ENCODE assay signal across 8 cellular contexts in the genomic region with DNA sequence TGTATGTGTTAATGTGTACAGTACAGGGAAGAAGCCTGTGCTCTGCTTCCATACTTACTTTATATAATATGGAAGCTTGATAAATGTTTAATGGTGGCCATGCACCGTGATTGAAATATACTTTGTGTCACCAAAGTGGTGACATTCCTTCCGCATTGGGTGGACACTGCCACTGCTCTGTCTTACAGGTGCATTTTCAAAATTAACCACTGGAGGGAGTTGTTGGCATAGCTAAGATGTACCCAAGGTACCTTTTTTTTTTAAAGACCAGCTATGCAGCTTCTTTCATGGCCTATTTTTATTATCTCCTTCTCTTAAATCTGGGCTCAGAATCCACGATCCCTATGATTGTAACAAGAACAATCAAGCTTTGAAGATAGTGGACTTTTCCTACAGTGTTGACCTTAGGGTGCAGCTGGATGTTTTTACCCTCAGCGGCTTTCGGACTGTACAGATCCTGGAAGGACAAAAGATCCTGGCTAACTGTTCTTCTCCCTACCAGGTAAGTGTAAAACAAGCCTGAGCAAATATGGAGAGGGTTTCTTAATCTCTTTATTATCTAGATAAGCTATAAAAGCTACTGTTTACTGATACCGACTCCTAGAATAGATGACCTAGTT. TPM values are rescaled to one million over a fixed set of nuclear protein-coding genes. Genes with fewer than 3 reads are reported as not detected.
DNase-seq lines count a peak whose midpoint lies in the region; ATAC-seq and TF ChIP-seq lines count a peak whose summit lies in the region.

No MANE protein-coding gene starts in this region.

- H3K27me3 Mint-ChIP-seq in chondrocyte (ENCODE audit: low read depth), result no peaks in the 10 kb centered on the region
- H3K27me3 Mint-ChIP-seq in stimulated activated memory B cell treated with anti-CD40 and anti-IgM and Interleukin-4, amounts not matched to agents 10 μg/mL and 1 μg/mL and 100 μg/mL, for 72 hours, result no peaks in the 10 kb centered on the region

- no peaks in the 10 kb centered on the region for H3K4me1 Mint-ChIP-seq in chondrocyte (ENCODE audit: low read depth)
- no peaks in the 10 kb centered on the region for H3K4me1 Mint-ChIP-seq in stimulated activated memory B cell treated with anti-CD40 and anti-IgM and Interleukin-4, amounts not matched to agents 10 μg/mL and 1 μg/mL and 100 μg/mL, for 72 hours

- no peak overlapping the region for H3K4me3 ChIP-seq in AG09309 (ENCODE audit: control insufficient read depth, low read depth, low read length)
- H3K4me3 ChIP-seq in GM12865 (ENCODE audit: low read depth, low read length), result no peak overlapping the region
- no peak overlapping the region for H3K4me3 ChIP-seq in Loucy (ENCODE audit: low read length, poor library complexity, severe bottlenecking)

- H2AFZ ChIP-seq in Loucy (ENCODE audit: low read length), result no peak overlapping the region

- no peaks in the 10 kb centered on the region for H3K79me2 ChIP-seq in Loucy (ENCODE audit: insufficient read depth, low read length)

- no peaks in the 10 kb centered on the region for H3F3A ChIP-seq in Loucy (ENCODE audit: low read depth)

- H3K36me3 ChIP-seq in Loucy (ENCODE audit: insufficient read depth, low read length), result peaks cover 87% of the 10 kb centered on the region

- H3K9me3 Mint-ChIP-seq in chondrocyte (ENCODE audit: low read depth), result no peaks in the 10 kb centered on the region
- H3K9me3 Mint-ChIP-seq in stimulated activated memory B cell treated with anti-CD40 and anti-IgM and Interleukin-4, amounts not matched to agents 10 μg/mL and 1 μg/mL and 100 μg/mL, for 72 hours, result no peaks in the 10 kb centered on the region

- H3K4me1 ChIP-seq in Loucy (ENCODE audit: insufficient read depth, low read length, poor library complexity, severe bottlenecking), result no peaks in the 10 kb centered on the region

- H3K9me2 ChIP-seq in Loucy (replicated peaks; ENCODE audit: low read depth, low read length), result no peaks in the 10 kb centered on the region

- TF ChIP-seq CTCF in AG09309 (IDR thresholded peaks at IDR 0.05; ENCODE audit: control insufficient read depth, insufficient read depth, low read depth, low read length, missing control alignments) (peak; percentile 81), GM12865 (IDR thresholded peaks at IDR 0.05; ENCODE audit: insufficient read depth, low read depth, low read length, missing control alignments) (peak; percentile 64), Loucy (conservative IDR thresholded peaks at IDR 0.05; ENCODE audit: low read length) (peak; percentile 90), chondrocyte (IDR thresholded peaks at IDR 0.05) (peak; percentile 96)

- H3K9me3 ChIP-seq in Loucy (ENCODE audit: insufficient read depth, low read depth, low read length), result no peaks in the 10 kb centered on the region

- H3K9ac ChIP-seq in Loucy (ENCODE audit: low read depth, low read length, poor library complexity, severe bottlenecking), result no peak overlapping the region

- H3K27me3 ChIP-seq in Loucy (ENCODE audit: insufficient read depth, low read length, poor library complexity, severe bottlenecking), result no peaks in the 10 kb centered on the region

- no peak overlapping the region for H3K4me3 Mint-ChIP-seq in chondrocyte (ENCODE audit: unreplicated experiment)
- no peak overlapping the region for H3K4me3 Mint-ChIP-seq in stimulated activated memory B cell treated with anti-CD40 and anti-IgM and Interleukin-4, amounts not matched to agents 10 μg/mL and 1 μg/mL and 100 μg/mL, for 72 hours

- in situ Hi-C loops in SK-MEL-5 (cut with HindIII; ENCODE audit: low pct_unique_long_range_greater_than_20kb, low sequenced_read_pairs), result no loop called here

- no peak overlapping the region for H3K27ac Mint-ChIP-seq in chondrocyte (ENCODE audit: unreplicated experiment)
- H3K27ac Mint-ChIP-seq in stimulated activated memory B cell treated with anti-CD40 and anti-IgM and Interleukin-4, amounts not matched to agents 10 μg/mL and 1 μg/mL and 100 μg/mL, for 72 hours, result no peak overlapping the region

- ATAC-seq in stimulated activated memory B cell treated with anti-CD40 and anti-IgM and Interleukin-4, amounts not matched to agents 10 μg/mL and 1 μg/mL and 100 μg/mL, for 72 hours, result peak; percentile 87
- ATAC-seq in GM18909 (IDR thresholded peaks at IDR 0.05; ENCODE audit: poor library complexity, unreplicated experiment), result no peak

- peaks cover 3% of the 10 kb centered on the region for H4K20me1 ChIP-seq in Loucy (ENCODE audit: insufficient read depth, low read length, poor library complexity, severe bottlenecking)

- no peak overlapping the region for H3K4me2 ChIP-seq in Loucy (ENCODE audit: low read depth, low read length, poor library complexity, severe bottlenecking)

- DNase-seq in AG09309 (ENCODE audit: low read depth) (peak; percentile 25), GM12865 (ENCODE audit: low read depth) (peak; percentile 84), SK-MEL-5 (ENCODE audit: low read depth, low spot score) (peak; percentile 81), chondrocyte (ENCODE audit: low spot score) (no peak), kidney tubule cell (ENCODE audit: low spot score) (peak; percentile 80)

- no peaks in the 10 kb centered on the region for H3K36me3 Mint-ChIP-seq in chondrocyte (ENCODE audit: low read depth)
- no peaks in the 10 kb centered on the region for H3K36me3 Mint-ChIP-seq in stimulated activated memory B cell treated with anti-CD40 and anti-IgM and Interleukin-4, amounts not matched to agents 10 μg/mL and 1 μg/mL and 100 μg/mL, for 72 hours

RNA-seq across cellular contexts. Expression of gene PAK6, which starts 21.6 kb away (rescaled TPM):
- not detected in 2 replicates for total RNA-seq in SK-MEL-5 (2014; rRNA removed; shearing (Covaris generic))
- not detected in 2 replicates for polyA plus RNA-seq in SK-MEL-5 (2015; cell fraction: cytosol; rRNA removed)
- polyA plus RNA-seq in SK-MEL-5 (2015; cell fraction: nucleus; rRNA removed), result not detected in 2 replicates
- 0.37 to 0.41 TPM in 2 of 3 replicates, not detected in the other for total RNA-seq in chondrocyte

RNA-seq across cellular contexts. Expression of gene BUB1B, which starts 56.4 kb away (rescaled TPM):
- total RNA-seq in SK-MEL-5 (2014; rRNA removed; shearing (Covaris generic)), result 34.6 and 36.9 TPM in 2 replicates
- 21.9 and 26.8 TPM in 2 replicates for polyA plus RNA-seq in SK-MEL-5 (2015; cell fraction: cytosol; rRNA removed)
- 72.5 and 84.1 TPM in 2 replicates for polyA plus RNA-seq in SK-MEL-5 (2015; cell fraction: nucleus; rRNA removed)
- 6.7 to 9.6 TPM (median 7.4 TPM) in 3 replicates for total RNA-seq in chondrocyte
